ENCODE assay signal across 27 cellular contexts in the genomic region with DNA sequence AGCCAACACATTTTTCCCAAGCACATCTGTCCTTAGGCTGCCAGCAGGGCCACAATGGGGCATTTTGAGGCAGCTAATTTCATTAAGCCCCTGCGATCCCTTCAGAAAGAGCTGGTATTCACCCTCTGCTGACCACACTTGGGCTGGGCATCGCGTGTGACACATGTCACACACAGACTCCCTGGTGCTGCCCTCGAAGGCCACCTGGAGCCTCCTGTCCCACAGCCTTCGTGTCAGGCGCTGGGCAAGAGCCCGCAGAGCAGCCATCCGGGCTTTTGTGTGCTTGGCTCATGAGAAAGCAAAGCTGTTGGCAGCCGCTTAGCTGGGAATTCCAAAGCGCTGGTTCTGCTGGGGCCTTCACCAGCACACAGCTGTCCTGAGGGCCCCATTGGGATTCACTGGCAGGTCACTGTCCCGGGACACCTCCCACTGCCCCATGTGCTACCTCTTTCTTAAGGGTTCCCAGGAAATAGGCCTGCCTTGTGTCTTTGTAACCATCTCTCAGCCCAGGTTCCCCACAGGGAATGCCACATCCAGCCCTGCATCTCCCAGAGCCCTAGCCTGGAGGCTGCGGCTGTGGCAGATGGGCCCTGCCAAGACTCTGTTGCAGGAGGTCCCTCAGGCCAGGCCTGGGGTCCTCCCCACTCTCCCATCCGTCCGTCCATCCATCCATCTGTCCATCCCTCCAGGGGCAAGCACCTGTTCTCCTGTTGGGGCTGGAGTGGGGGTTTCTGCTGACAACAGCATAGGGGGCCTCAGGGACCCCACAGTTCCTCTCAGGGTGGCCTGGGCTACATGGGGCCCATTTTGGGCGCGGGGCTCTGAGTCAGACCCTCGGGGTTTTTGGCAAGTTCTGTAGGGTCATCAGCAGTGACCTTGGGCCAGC. TPM values are rescaled to one million over a fixed set of nuclear protein-coding genes. Genes with fewer than 3 reads are reported as not detected.
DNase-seq lines count a peak whose midpoint lies in the region; ATAC-seq and TF ChIP-seq lines count a peak whose summit lies in the region.
"Had no signal": no experiment of that assay in that cellular context is flagged by ENCODE, and none has a peak within 500 bp of the region (broad histone marks: within the 10 kb centered on the region; RNA-seq: fewer than 3 reads in every experiment).

No MANE protein-coding gene starts in this region.

- intact Hi-C loops in psoas muscle (cut with DNase I): loop anchor here in 1 of 2 donors (5.0 kb wide), 1 partner anchor 53 kb away; no protein-coding TSS in a partner anchor

- DNase-seq in D341Med (ENCODE audit: low spot score) (peak; percentile 22), psoas muscle (no peak), Kasumi-1 (lab: John Stamatoyannopoulos, UW) (no peak)
- DNase-seq: ACHN; activated CD8-positive, alpha-beta T cell treated with anti-CD3 and anti-CD28 coated beads, Interleukin-2, amount 10 ng/mL, durations not matched to agents 7 days and 5 days; activated gamma-delta T cell; activated naive CD8-positive, alpha-beta T cell treated with anti-CD3 and anti-CD28 coated beads, Interleukin-2, amount 10 ng/mL, durations not matched to agents 7 days and 5 days; BE2C; CD8-positive, alpha-beta T cell; cortex of kidney; heart left ventricle; islet precursor cell; Karpas-422; left ventricle myocardium superior; naive B cell; NCI-H1436 treated with DMSO at 0.1 percent for 48 hours; NCI-H345; NCI-H748 treated with DMSO at 0.1 percent for 48 hours; SIG-M5 had no signal

- peak overlapping the region; percentile 18 for H3K4me3 ChIP-seq in psoas muscle

- ATAC-seq in psoas muscle (no peak), HG02870 (IDR thresholded peaks at IDR 0.05; ENCODE audit: unreplicated experiment) (no peak), GM21367 (IDR thresholded peaks at IDR 0.05; ENCODE audit: unreplicated experiment) (no peak)
- ATAC-seq: activated CD8-positive, alpha-beta T cell treated with anti-CD3 and anti-CD28 coated beads, Interleukin-2, amount 10 ng/mL, durations not matched to agents 7 days and 5 days; CD8-positive, alpha-beta T cell; esophagus mucosa; left ventricle myocardium superior; Panc1; stimulated activated memory B cell treated with anti-CD40 and anti-IgM and Interleukin-4, amounts not matched to agents 10 μg/mL and 1 μg/mL and 100 μg/mL, for 72 hours had no signal

- TF ChIP-seq CTCF in VCaP (conservative IDR thresholded peaks at IDR 0.05): no peak
- TF ChIP-seq CTCF in psoas muscle (IDR thresholded peaks at IDR 0.05): no peak

- H3K27me3 ChIP-seq in layer of hippocampus (ENCODE audit: control insufficient read depth, insufficient read depth, low read length): peaks cover 10% of the 10 kb centered on the region
- H3K27me3 ChIP-seq in psoas muscle (ENCODE audit: insufficient read depth in 3 of 3, low read length in 2 of 3): peaks cover 0 to 25% (median 13%) of the 10 kb centered on the region in 3 donors
- H3K27me3 ChIP-seq: BE2C had no signal

- no peaks in the 10 kb centered on the region for H3K36me3 ChIP-seq in psoas muscle (ENCODE audit: insufficient read depth in 1 of 2, low read depth in 1 of 2)

- peak overlapping the region; percentile 59; the same call in 1 of the 2 replicates for H3K27ac ChIP-seq in VCaP
- H3K27ac ChIP-seq in layer of hippocampus (ENCODE audit: low read depth, low read length): peak overlapping the region; percentile 21
- H3K27ac ChIP-seq in psoas muscle: no peak overlapping the region

- H3K4me1 ChIP-seq in psoas muscle: no peaks in the 10 kb centered on the region
- H3K4me1 ChIP-seq: BE2C had no signal

- no peaks in the 10 kb centered on the region for H3K9me3 ChIP-seq in psoas muscle
- H3K9me3 ChIP-seq: BE2C had no signal

- 46 to 54% (median 50%) methylated on average over 17 of the region's 17 CpGs for WGBS in psoas muscle, 3 donors

RNA-seq across cellular contexts. Expression of gene CLDN5, which starts 4.9 kb away (rescaled TPM):
- 10 to 100 TPM; 23.0 to 57.2 (median 35.5) TPM for total RNA-seq in psoas muscle
- polyA plus RNA-seq in psoas muscle: 100 to 1,000 TPM in 2 of 3 donors, 10 to 100 TPM in 1; 25.4 to 138 (median 103) TPM
- total RNA-seq: activated CD8-positive, alpha-beta T cell treated with anti-CD3 and anti-CD28 coated beads, Interleukin-2, amount 10 ng/mL, durations not matched to agents 7 days and 5 days; activated naive CD8-positive, alpha-beta T cell treated with anti-CD3 and anti-CD28 coated beads, Interleukin-2, amount 10 ng/mL, durations not matched to agents 7 days and 5 days; CD8-positive, alpha-beta T cell; fibroblast of villous mesenchyme had no signal

RNA-seq across cellular contexts. Expression of gene CDC45, which starts 39.6 kb away (rescaled TPM):
- total RNA-seq in psoas muscle: under 1 TPM in 2 of 4 donors, not detected in 2; 0.50 to 0.71 TPM
- polyA plus RNA-seq in psoas muscle: under 1 TPM; 0.30 to 0.77 (median 0.73) TPM

RNA-seq across cellular contexts. Expression of gene UFD1, which starts 40.3 kb away (rescaled TPM):
- total RNA-seq in psoas muscle: 10 to 100 TPM; 44.3 to 97.4 (median 58.4) TPM
- polyA plus RNA-seq in psoas muscle: 100 to 1,000 TPM in 2 of 3 donors, 10 to 100 TPM in 1; 79.6 to 226 (median 124) TPM
